Comparison of ENCODE assay signal across 8 cellular contexts in genomic region chr11:34650528-34650927, GRCh38. TPM values are rescaled to one million over a fixed set of nuclear protein-coding genes. Genes with fewer than 3 reads are reported as not detected.
A peak's percentile ranks its signal among the peaks of the same experiment; 100 is the strongest.
DNase-seq lines count a peak whose midpoint lies in the region; ATAC-seq lines count a peak whose summit lies in the region.

No MANE protein-coding gene starts in this region.

- peak; percentile 90 for ATAC-seq in GM19463 (IDR thresholded peaks at IDR 0.05; ENCODE audit: unreplicated experiment)
- peak; percentile 88 for ATAC-seq in HG03521 (IDR thresholded peaks at IDR 0.05; ENCODE audit: unreplicated experiment)
- peak; percentile 54 to 55 for ATAC-seq in naive B cell (ENCODE audit: low read depth in 2 of 2)

- peaks cover 0 to 4% (median 0%) of the 10 kb centered on the region in 7 donors for H3K9me3 Mint-ChIP-seq in naive B cell

- H3K36me3 Mint-ChIP-seq in naive B cell, result no peaks in the 10 kb centered on the region

- H3K4me3 Mint-ChIP-seq in naive B cell, result peak overlapping the region in 7 of 8 donors; percentile 10 to 76 (median 60)

- H3K27ac Mint-ChIP-seq in naive B cell, result peak overlapping the region in 4 of 6 donors; percentile 9 to 73 (median 43)

- H3K27me3 Mint-ChIP-seq in naive B cell, result no peaks in the 10 kb centered on the region

- peak; percentile 71 for DNase-seq in activated CD8-positive, alpha-beta memory T cell treated with anti-CD3 and anti-CD28 coated beads, Interleukin-2, amount 50 U/mL, for 4 hours
- DNase-seq in naive B cell, result no peak
- DNase-seq in NCI-H1694 (lab: John Stamatoyannopoulos, UW), result no peak
- no peak for DNase-seq in DMS 273 treated with DMSO at 0.1 percent for 48 hours (lab: John Stamatoyannopoulos, UW)
- no peak for DNase-seq in posterior vena cava (ENCODE audit: low spot score)
- no peak for DNase-seq in NCI-H446 (lab: John Stamatoyannopoulos, UW)

- peaks cover 7 to 26% (median 8%) of the 10 kb centered on the region in 3 donors for H3K4me1 Mint-ChIP-seq in naive B cell

- intact Hi-C loops in posterior vena cava (cut with DNase I), result no loop called here

RNA-seq across cellular contexts. Expression of gene EHF, which starts 29.6 kb away (rescaled TPM):
- polyA plus RNA-seq in naive B cell (ENCODE audit: low read depth in 6 of 6), result not detected
- not detected for total RNA-seq in posterior vena cava
